In the genomic region with DNA sequence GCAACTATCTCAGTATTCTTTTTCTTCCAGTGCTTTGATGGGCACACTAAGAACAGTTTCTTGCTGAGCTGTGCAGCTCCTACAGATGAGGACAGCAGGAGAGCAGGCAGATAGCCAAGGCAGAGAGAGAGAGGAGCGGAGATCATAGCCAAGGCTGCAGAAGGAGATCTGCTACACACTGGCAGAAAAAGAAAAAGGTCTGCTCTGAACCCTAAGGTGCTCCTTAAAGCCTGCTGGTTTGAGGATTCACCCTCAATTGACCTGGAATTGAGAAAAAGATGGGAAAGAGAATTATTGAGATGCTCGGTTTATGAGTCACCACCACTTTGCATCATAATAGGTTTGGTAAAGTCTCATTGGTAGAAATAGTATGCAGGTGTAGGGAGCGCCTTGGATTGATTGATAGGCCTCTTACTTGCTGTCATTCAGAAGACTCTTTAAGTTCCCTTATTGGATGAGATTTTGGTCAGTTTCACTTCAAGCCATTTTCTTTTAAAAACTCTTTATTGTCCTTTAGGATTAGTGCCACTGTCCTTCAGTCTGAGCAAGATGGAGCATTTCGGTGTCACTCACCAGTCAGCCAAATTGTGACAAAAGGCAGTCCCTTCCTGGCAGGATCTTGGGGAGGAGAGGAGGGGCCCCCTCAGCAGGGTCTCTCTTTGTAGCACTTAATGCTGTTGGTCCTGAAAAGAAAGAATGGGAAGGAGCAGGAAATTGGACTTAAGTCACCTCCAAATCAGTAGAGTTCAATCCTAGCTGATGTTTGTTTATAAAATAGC, we compare ENCODE assay signal across 1 cellular context.
A peak's percentile ranks its signal among the peaks of the same experiment; 100 is the strongest.
TF ChIP-seq lines count a peak whose summit lies in the region.

No MANE protein-coding gene starts in this region.

TF ChIP-seq in HEK293, 187 proteins besides CTCF, POLR2A, EP300 and RAD21 (continued from another document):
- TF ChIP-seq, protein P1, sequence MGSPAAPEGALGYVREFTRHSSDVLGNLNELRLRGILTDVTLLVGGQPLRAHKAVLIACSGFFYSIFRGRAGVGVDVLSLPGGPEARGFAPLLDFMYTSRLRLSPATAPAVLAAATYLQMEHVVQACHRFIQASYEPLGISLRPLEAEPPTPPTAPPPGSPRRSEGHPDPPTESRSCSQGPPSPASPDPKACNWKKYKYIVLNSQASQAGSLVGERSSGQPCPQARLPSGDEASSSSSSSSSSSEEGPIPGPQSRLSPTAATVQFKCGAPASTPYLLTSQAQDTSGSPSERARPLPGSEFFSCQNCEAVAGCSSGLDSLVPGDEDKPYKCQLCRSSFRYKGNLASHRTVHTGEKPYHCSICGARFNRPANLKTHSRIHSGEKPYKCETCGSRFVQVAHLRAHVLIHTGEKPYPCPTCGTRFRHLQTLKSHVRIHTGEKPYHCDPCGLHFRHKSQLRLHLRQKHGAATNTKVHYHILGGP (tag by site-specific recombination; IDR thresholded peaks at IDR 0.05), result peak; percentile 38; the same call in 1 of the 2 replicates
- TF ChIP-seq ZNF114 (tag by site-specific recombination; IDR thresholded peaks at IDR 0.05) (no peak), ZNF791 (tag by site-specific recombination; IDR thresholded peaks at IDR 0.05) (no peak), ZNF274 (IDR thresholded peaks at IDR 0.05; ENCODE audit: low read length) (no peak), ZNF274 (tag by site-specific recombination; IDR thresholded peaks at IDR 0.05; ENCODE audit: borderline replicate concordance) (no peak), ZNF394 (tag by site-specific recombination; IDR thresholded peaks at IDR 0.05; ENCODE audit: borderline replicate concordance) (0 out of 2 replicates have a peak, but pooled peaks have one; percentile 13), ZIC2 (tag by site-specific recombination; IDR thresholded peaks at IDR 0.05) (peak; percentile 68; the same call in 1 of the 2 replicates), ZNF677 (tag by site-specific recombination; IDR thresholded peaks at IDR 0.05) (0 out of 2 replicates have a peak, but pooled peaks have one; percentile 18), ZNF792 (tag by site-specific recombination; IDR thresholded peaks at IDR 0.05) (no peak), OSR2 (tag by site-specific recombination; IDR thresholded peaks at IDR 0.05) (no peak), KLF1 (tag by site-specific recombination; IDR thresholded peaks at IDR 0.05) (no peak), MEIS1 (CRISPR knock-in tag; IDR thresholded peaks at IDR 0.05; ENCODE audit: borderline replicate concordance) (peak; percentile 39; the same call in 1 of the 2 replicates), ZNF785 (tag by site-specific recombination; IDR thresholded peaks at IDR 0.05) (no peak), PRDM1 (tag by site-specific recombination; IDR thresholded peaks at IDR 0.05) (peak; percentile 25; the same call in 1 of the 2 replicates), ZNF660 (tag by site-specific recombination; IDR thresholded peaks at IDR 0.05) (no peak), YY1 (tag by site-specific recombination; IDR thresholded peaks at IDR 0.05) (no peak), ZNF777 (tag by site-specific recombination; IDR thresholded peaks at IDR 0.05; ENCODE audit: borderline replicate concordance) (no peak), ZBTB17 (tag by site-specific recombination; IDR thresholded peaks at IDR 0.05) (peak; percentile 59; the same call in 1 of the 2 replicates)
- TF ChIP-seq, protein P2, sequence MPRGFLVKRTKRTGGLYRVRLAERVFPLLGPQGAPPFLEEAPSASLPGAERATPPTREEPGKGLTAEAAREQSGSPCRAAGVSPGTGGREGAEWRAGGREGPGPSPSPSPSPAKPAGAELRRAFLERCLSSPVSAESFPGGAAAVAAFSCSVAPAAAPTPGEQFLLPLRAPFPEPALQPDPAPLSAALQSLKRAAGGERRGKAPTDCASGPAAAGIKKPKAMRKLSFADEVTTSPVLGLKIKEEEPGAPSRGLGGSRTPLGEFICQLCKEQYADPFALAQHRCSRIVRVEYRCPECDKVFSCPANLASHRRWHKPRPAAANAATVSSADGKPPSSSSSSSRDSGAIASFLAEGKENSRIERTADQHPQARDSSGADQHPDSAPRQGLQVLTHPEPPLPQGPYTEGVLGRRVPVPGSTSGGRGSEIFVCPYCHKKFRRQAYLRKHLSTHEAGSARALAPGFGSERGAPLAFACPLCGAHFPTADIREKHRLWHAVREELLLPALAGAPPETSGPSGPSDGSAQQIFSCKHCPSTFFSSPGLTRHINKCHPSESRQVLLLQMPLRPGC (tag by site-specific recombination; IDR thresholded peaks at IDR 0.05), result no peak
- TF ChIP-seq, protein P3, sequence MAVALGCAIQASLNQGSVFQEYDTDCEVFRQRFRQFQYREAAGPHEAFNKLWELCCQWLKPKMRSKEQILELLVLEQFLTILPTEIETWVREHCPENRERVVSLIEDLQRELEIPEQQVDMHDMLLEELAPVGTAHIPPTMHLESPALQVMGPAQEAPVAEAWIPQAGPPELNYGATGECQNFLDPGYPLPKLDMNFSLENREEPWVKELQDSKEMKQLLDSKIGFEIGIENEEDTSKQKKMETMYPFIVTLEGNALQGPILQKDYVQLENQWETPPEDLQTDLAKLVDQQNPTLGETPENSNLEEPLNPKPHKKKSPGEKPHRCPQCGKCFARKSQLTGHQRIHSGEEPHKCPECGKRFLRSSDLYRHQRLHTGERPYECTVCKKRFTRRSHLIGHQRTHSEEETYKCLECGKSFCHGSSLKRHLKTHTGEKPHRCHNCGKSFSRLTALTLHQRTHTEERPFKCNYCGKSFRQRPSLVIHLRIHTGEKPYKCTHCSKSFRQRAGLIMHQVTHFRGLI (tag by site-specific recombination; IDR thresholded peaks at IDR 0.05), result no peak
- TF ChIP-seq, protein P4, sequence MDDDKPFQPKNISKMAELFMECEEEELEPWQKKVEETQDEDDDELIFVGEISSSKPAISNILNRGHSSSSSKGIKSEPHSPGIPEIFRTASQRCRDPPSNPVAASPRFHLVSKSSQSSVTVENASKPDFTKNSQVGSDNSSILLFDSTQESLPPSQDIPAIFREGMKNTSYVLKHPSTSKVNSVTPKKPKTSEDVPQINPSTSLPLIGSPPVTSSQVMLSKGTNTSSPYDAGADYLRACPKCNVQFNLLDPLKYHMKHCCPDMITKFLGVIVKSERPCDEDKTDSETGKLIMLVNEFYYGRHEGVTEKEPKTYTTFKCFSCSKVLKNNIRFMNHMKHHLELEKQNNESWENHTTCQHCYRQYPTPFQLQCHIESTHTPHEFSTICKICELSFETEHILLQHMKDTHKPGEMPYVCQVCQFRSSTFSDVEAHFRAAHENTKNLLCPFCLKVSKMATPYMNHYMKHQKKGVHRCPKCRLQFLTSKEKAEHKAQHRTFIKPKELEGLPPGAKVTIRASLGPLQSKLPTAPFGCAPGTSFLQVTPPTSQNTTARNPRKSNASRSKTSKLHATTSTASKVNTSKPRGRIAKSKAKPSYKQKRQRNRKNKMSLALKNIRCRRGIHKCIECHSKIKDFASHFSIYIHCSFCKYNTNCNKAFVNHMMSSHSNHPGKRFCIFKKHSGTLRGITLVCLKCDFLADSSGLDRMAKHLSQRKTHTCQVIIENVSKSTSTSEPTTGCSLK (tag by site-specific recombination; IDR thresholded peaks at IDR 0.05), result no peak
- TF ChIP-seq, protein P5, sequence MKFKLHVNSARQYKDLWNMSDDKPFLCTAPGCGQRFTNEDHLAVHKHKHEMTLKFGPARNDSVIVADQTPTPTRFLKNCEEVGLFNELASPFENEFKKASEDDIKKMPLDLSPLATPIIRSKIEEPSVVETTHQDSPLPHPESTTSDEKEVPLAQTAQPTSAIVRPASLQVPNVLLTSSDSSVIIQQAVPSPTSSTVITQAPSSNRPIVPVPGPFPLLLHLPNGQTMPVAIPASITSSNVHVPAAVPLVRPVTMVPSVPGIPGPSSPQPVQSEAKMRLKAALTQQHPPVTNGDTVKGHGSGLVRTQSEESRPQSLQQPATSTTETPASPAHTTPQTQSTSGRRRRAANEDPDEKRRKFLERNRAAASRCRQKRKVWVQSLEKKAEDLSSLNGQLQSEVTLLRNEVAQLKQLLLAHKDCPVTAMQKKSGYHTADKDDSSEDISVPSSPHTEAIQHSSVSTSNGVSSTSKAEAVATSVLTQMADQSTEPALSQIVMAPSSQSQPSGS (tag by site-specific recombination; IDR thresholded peaks at IDR 0.05; ENCODE audit: low read depth), result no peak
- TF ChIP-seq, protein P6, sequence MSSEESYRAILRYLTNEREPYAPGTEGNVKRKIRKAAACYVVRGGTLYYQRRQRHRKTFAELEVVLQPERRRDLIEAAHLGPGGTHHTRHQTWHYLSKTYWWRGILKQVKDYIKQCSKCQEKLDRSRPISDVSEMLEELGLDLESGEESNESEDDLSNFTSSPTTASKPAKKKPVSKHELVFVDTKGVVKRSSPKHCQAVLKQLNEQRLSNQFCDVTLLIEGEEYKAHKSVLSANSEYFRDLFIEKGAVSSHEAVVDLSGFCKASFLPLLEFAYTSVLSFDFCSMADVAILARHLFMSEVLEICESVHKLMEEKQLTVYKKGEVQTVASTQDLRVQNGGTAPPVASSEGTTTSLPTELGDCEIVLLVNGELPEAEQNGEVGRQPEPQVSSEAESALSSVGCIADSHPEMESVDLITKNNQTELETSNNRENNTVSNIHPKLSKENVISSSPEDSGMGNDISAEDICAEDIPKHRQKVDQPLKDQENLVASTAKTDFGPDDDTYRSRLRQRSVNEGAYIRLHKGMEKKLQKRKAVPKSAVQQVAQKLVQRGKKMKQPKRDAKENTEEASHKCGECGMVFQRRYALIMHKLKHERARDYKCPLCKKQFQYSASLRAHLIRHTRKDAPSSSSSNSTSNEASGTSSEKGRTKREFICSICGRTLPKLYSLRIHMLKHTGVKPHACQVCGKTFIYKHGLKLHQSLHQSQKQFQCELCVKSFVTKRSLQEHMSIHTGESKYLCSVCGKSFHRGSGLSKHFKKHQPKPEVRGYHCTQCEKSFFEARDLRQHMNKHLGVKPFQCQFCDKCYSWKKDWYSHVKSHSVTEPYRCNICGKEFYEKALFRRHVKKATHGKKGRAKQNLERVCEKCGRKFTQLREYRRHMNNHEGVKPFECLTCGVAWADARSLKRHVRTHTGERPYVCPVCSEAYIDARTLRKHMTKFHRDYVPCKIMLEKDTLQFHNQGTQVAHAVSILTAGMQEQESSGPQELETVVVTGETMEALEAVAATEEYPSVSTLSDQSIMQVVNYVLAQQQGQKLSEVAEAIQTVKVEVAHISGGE (tag by site-specific recombination; conservative IDR thresholded peaks at IDR 0.05; ENCODE audit: low read depth), result no peak
